Comparison of ENCODE assay signal across 8 cellular contexts in genomic region chr7:100080895-100081534, GRCh38. TPM values are rescaled to one million over a fixed set of nuclear protein-coding genes. Genes with fewer than 3 reads are reported as not detected.
A peak's percentile ranks its signal among the peaks of the same experiment; 100 is the strongest.
DNase-seq lines count a peak whose midpoint lies in the region; ATAC-seq and TF ChIP-seq lines count a peak whose summit lies in the region.

No MANE protein-coding gene starts in this region.

- 1% methylated on average over 24 of the region's 34 CpGs for WGBS in right lobe of liver (ENCODE audit: insufficient coverage, low coverage, low lambda C conversion rate, missing lambda C conversion rate)
- WGBS in upper lobe of left lung, 2 donors: 1 to 2% methylated on average over 19 to 28 of the region's 34 CpGs

- H3K9me3 ChIP-seq in right lobe of liver: no peaks in the 10 kb centered on the region
- no peaks in the 10 kb centered on the region for H3K9me3 ChIP-seq in upper lobe of left lung

- peak overlapping the region; percentile 98 for H3K9ac ChIP-seq in KMS-11

- H3K36me3 ChIP-seq in KMS-11 (ENCODE audit: insufficient read depth) (peaks cover 9% of the 10 kb centered on the region; the same call in 1 of the 2 replicates), right lobe of liver (peaks cover 0 to 14% (median 5%) of the 10 kb centered on the region in 4 donors), upper lobe of left lung (peaks cover 9 to 38% (median 16%) of the 10 kb centered on the region in 4 donors)

- H3K79me2 ChIP-seq in KMS-11 (ENCODE audit: insufficient read depth, low read depth): peaks cover 37% of the 10 kb centered on the region

- in situ Hi-C loops in astrocyte of the cerebellum (cut with HindIII; ENCODE audit: low sequenced_read_pairs): no loop called here

- H3K4me3 ChIP-seq in KMS-11 (IDR thresholded peaks at IDR 0.05; ENCODE audit: insufficient read depth, low read depth, low read length): peak overlapping the region; percentile 34
- H3K4me3 ChIP-seq in astrocyte of the cerebellum (ENCODE audit: low read depth, low read length): peak overlapping the region; percentile 78
- H3K4me3 ChIP-seq in right lobe of liver: peak overlapping the region; percentile 96 to 99 (median 99)
- H3K4me3 ChIP-seq in upper lobe of left lung: peak overlapping the region; percentile 59 to 87 (median 82)

- H2AFZ ChIP-seq in KMS-11 (ENCODE audit: low read depth): peak overlapping the region; percentile 10; the same call in 1 of the 2 replicates

- intact Hi-C loops in right lobe of liver (cut with DNase I): no loop called here

- ATAC-seq in right lobe of liver: peak; percentile 42 to 56 (median 54)
- peak in 1 of 2 donors; percentile 39 for ATAC-seq in upper lobe of left lung (ENCODE audit: low FRiP score in 2 of 2)

- no peaks in the 10 kb centered on the region for H4K20me1 ChIP-seq in KMS-11 (ENCODE audit: insufficient read depth)

- H3K4me2 ChIP-seq in KMS-11: peak overlapping the region; percentile 79

- DNase-seq in NCI-H1105 treated with DMSO at 0.1 percent for 48 hours (lab: John Stamatoyannopoulos, UW) (peak; percentile 17), NCI-H1105 (lab: John Stamatoyannopoulos, UW) (no peak), astrocyte of the cerebellum (ENCODE audit: low read depth) (no peak), right lobe of liver (peak; percentile 48 to 77 (median 70)), upper lobe of left lung (no peak), NCI-H524 (lab: John Stamatoyannopoulos, UW) (no peak), GDM1 (lab: John Stamatoyannopoulos, UW) (no peak)

- TF ChIP-seq CTCF in KMS-11 (conservative IDR thresholded peaks at IDR 0.05; ENCODE audit: low read depth, low read length): no peak
- no peak for TF ChIP-seq CTCF in astrocyte of the cerebellum (IDR thresholded peaks at IDR 0.05; ENCODE audit: low read depth, low read length, missing control alignments)
- TF ChIP-seq CTCF in right lobe of liver (IDR thresholded peaks at IDR 0.05): no peak
- no peak for TF ChIP-seq CTCF in upper lobe of left lung (IDR thresholded peaks at IDR 0.05)

- H3K4me1 ChIP-seq in KMS-11 (ENCODE audit: low read depth, poor library complexity, severe bottlenecking) (peaks cover 18% of the 10 kb centered on the region), right lobe of liver (peaks cover 0 to 35% (median 12%) of the 10 kb centered on the region in 4 donors), upper lobe of left lung (peaks cover 19 to 39% (median 24%) of the 10 kb centered on the region in 4 donors)

- H3K27me3 ChIP-seq in KMS-11 (ENCODE audit: insufficient read depth, low read depth) (no peaks in the 10 kb centered on the region; the same call in 1 of the 2 replicates), right lobe of liver (no peaks in the 10 kb centered on the region), upper lobe of left lung (no peaks in the 10 kb centered on the region)

- H3K27ac ChIP-seq in KMS-11 (peak overlapping the region; percentile 98), right lobe of liver (peak overlapping the region; percentile 84 to 93 (median 92)), upper lobe of left lung (peak overlapping the region; percentile 84 to 94 (median 88))

- no peak for TF ChIP-seq EP300 in upper lobe of left lung (IDR thresholded peaks at IDR 0.05)

- no peak for TF ChIP-seq POLR2A in right lobe of liver (IDR thresholded peaks at IDR 0.05)
- no peak for TF ChIP-seq POLR2A in upper lobe of left lung (IDR thresholded peaks at IDR 0.05)

RNA-seq across cellular contexts. Expression of gene ZNF3, which starts 0.5 kb away (rescaled TPM):
- 10 to 100 TPM in 5 of 6 experiments, 1 to 10 TPM in 1; 9.7 to 18.8 (median 14.0) TPM for total RNA-seq in right lobe of liver
- total RNA-seq in upper lobe of left lung: 10 to 100 TPM; 18.4 to 50.3 (median 22.8) TPM

RNA-seq across cellular contexts. Expression of gene COPS6, which starts 7.8 kb away (rescaled TPM):
- total RNA-seq in right lobe of liver (10 to 100 TPM; 28.3 to 49.7 (median 42.7) TPM), upper lobe of left lung (100 to 1,000 TPM in 1 of 6 donors, 10 to 100 TPM in 5; 23.4 to 217 (median 53.9) TPM)

RNA-seq across cellular contexts. Expression of gene MCM7, which starts 20.2 kb away (rescaled TPM):
- total RNA-seq in right lobe of liver: 10 to 100 TPM; 12.6 to 25.9 (median 20.8) TPM
- 10 to 100 TPM; 29.3 to 78.6 (median 44.1) TPM for total RNA-seq in upper lobe of left lung

RNA-seq across cellular contexts. Expression of gene AP4M1, which starts 20.4 kb away (rescaled TPM):
- total RNA-seq in right lobe of liver: 1 to 10 TPM; 2.7 to 7.3 (median 4.3) TPM
- total RNA-seq in upper lobe of left lung: 100 to 1,000 TPM in 1 of 6 donors, 10 to 100 TPM in 5; 17.3 to 142 (median 19.4) TPM

RNA-seq across cellular contexts. Expression of gene ZSCAN21, which starts 31.4 kb away (rescaled TPM):
- total RNA-seq in right lobe of liver: 1 to 10 TPM; 4.3 to 8.1 (median 5.7) TPM
- total RNA-seq in upper lobe of left lung: 10 to 100 TPM in 4 of 6 donors, 1 to 10 TPM in 2; 8.6 to 17.8 (median 10.8) TPM

Comparison
In these comparisons a context has a peak if more than half of its experiments do, and no peak if none do; other contexts are left out.
1. DNase-seq: peak in NCI-H1105 treated with DMSO at 0.1 percent for 48 hours (single experiment) and right lobe of liver (3 of 3); none in NCI-H1105 (single experiment), astrocyte of the cerebellum (single experiment), upper lobe of left lung (0 of 2), NCI-H524 (0 of 2) and GDM1 (single experiment).
2. H3K4me3 ChIP-seq: peak in every context shown above with its lines; median percentile 99 in right lobe of liver; 82 in upper lobe of left lung; 78 in astrocyte of the cerebellum; 34 in KMS-11.
3. Peak in every context shown above with its lines, with median percentiles within 50 percentile points of each other: H3K27ac ChIP-seq.